ENCODE assay signal across 1 cellular context in the genomic region with DNA sequence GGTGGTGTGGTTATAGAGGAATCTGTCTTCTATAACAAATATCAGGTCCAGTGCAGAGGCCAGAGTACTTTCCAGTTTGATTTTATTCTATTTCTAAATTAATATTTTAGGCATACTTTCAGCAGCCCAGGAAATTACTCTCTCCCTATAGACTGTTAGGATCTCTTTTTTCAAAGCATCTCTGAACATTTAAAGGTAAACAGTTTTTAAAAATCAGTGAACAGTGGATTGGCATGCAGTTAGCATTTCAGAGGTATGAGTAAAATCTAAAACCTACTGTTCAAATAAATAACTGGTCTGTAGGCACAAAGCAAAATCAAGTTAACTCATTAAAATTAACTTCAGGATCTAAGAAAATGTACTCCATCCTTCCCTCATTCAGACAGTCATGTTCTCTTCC.
TF ChIP-seq lines count a peak whose summit lies in the region.

No MANE protein-coding gene starts in this region.

TF ChIP-seq in SK-N-SH, 30 proteins besides CTCF, POLR2A, EP300 and RAD21 (continued from another document):
- TF ChIP-seq FOXM1 (IDR thresholded peaks at IDR 0.05; ENCODE audit: low read depth) (0 out of 2 replicates have a peak, but pooled peaks have one; percentile 50), TAF1 (IDR thresholded peaks at IDR 0.05; ENCODE audit: borderline replicate concordance, low read depth, low read length) (no peak)
